Comparison of ENCODE assay signal across 8 cellular contexts in the genomic region with DNA sequence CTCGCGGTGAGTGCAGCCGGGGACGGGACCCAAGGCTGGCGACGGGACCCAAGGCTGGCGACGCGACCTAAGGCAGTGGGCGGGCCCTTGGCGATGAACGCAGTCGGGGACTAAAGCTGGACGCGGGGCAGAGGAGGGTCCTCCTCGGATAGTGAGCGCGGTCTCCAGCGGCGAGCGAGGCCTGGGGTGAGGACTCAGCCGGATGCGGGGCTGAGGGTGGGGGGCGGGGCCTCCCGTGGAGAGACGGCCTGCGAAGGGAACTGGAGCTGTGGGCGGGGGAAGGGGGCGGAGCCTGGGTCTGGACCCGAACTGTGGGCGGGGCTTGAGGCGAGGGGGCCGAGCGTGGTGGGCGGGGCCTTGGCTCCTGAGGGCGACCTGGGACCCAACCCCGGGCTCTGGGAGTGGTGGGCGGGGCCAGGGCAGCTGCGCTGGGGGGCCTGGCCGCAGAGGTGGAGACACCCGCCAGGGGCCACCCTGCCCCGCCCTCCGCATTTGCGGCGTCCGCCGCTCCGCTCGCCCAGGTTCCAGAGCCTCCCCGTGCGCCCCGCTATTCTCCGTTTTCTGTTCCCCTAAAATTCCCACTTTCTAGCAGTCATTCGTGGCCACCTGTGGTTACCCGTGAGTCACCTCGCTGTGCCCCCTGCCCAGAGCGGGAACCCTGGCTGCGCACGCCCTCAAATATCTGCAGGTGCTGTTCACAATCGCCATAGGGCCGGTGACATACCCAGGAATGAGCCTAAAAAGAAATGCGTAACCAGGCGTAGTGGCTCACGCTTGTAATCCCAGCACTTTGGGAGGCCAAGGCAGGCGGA. TPM values are rescaled to one million over a fixed set of nuclear protein-coding genes. Genes with fewer than 3 reads are reported as not detected.
A peak's percentile ranks its signal among the peaks of the same experiment; 100 is the strongest.
DNase-seq lines count a peak whose midpoint lies in the region; ATAC-seq, FAIRE-seq and TF ChIP-seq lines count a peak whose summit lies in the region.

No MANE protein-coding gene starts in this region.

- H3K36me3 ChIP-seq in SU-DHL-6 (ENCODE audit: low read length), result no peaks in the 10 kb centered on the region
- H3K36me3 ChIP-seq in pancreas, result no peaks in the 10 kb centered on the region
- H3K36me3 ChIP-seq in thyroid gland, result no peaks in the 10 kb centered on the region

- H3F3A ChIP-seq in SU-DHL-6 (ENCODE audit: insufficient read depth), result no peaks in the 10 kb centered on the region

- peak overlapping the region; percentile 70 for H2AFZ ChIP-seq in SU-DHL-6 (ENCODE audit: low read depth, low read length, severe bottlenecking)

- peak overlapping the region; percentile 81 for H3K4me2 ChIP-seq in SU-DHL-6 (ENCODE audit: low read depth, low read length, poor library complexity, severe bottlenecking)

- TF ChIP-seq POLR2A in thyroid gland (IDR thresholded peaks at IDR 0.05), result peak in 1 of 2 donors; percentile 38

- peak overlapping the region; percentile 83 for H3K4me3 Mint-ChIP-seq in activated naive CD8-positive, alpha-beta T cell treated with anti-CD3 and anti-CD28 coated beads, Interleukin-2, amount 50 U/mL, for 24 hours

- H3K36me3 Mint-ChIP-seq in activated naive CD8-positive, alpha-beta T cell treated with anti-CD3 and anti-CD28 coated beads, Interleukin-2, amount 50 U/mL, for 24 hours (ENCODE audit: low read depth), result peaks cover 3% of the 10 kb centered on the region

- peak; percentile 77 for DNase-seq in GM12864 (ENCODE audit: low read depth)
- DNase-seq in NCI-H128 (lab: John Stamatoyannopoulos, UW; ENCODE audit: unreplicated experiment), result peak; percentile 95
- peak; percentile 100 for DNase-seq in activated naive CD8-positive, alpha-beta T cell treated with anti-CD3 and anti-CD28 coated beads, Interleukin-2, amount 50 U/mL, for 24 hours
- DNase-seq in Right ventricle myocardium superior, result peak; percentile 99
- DNase-seq in pancreas, result peak; percentile 98 to 100 (median 99)
- DNase-seq in thyroid gland, result peak; percentile 99 to 100

- no peak for FAIRE-seq in pancreas (lab: Jason Lieb, UNC)

- ATAC-seq in HG02678 (IDR thresholded peaks at IDR 0.05; ENCODE audit: unreplicated experiment) (peak; percentile 56), Right ventricle myocardium superior (ENCODE audit: poor library complexity) (peak; percentile 96), pancreas (peak; percentile 88 to 97 (median 92))
- ATAC-seq in activated naive CD8-positive, alpha-beta T cell treated with anti-CD3 and anti-CD28 coated beads, Interleukin-2, amount 50 U/mL, for 24 hours, result peak; percentile 81

- no peaks in the 10 kb centered on the region for H3K9me3 Mint-ChIP-seq in activated naive CD8-positive, alpha-beta T cell treated with anti-CD3 and anti-CD28 coated beads, Interleukin-2, amount 50 U/mL, for 24 hours

- H3K9me3 ChIP-seq in SU-DHL-6 (ENCODE audit: insufficient read depth, low read length), result no peaks in the 10 kb centered on the region
- no peaks in the 10 kb centered on the region for H3K9me3 ChIP-seq in pancreas
- no peaks in the 10 kb centered on the region for H3K9me3 ChIP-seq in thyroid gland

- H3K27ac ChIP-seq in SU-DHL-6 (ENCODE audit: low read depth, low read length), result no peak overlapping the region; the same call in 1 of the 2 replicates
- peak overlapping the region; percentile 79 to 96 (median 92) for H3K27ac ChIP-seq in pancreas
- peak overlapping the region; percentile 81 to 96 (median 96) for H3K27ac ChIP-seq in thyroid gland

- TF ChIP-seq CTCF in GM12864 (IDR thresholded peaks at IDR 0.05; ENCODE audit: low read depth, low read length, missing control alignments) (no peak), SU-DHL-6 (IDR thresholded peaks at IDR 0.05; ENCODE audit: insufficient read depth, low read length, poor library complexity, severe bottlenecking) (no peak), pancreas (IDR thresholded peaks at IDR 0.05) (no peak), thyroid gland (IDR thresholded peaks at IDR 0.05) (no peak)

- H3K27me3 ChIP-seq in SU-DHL-6 (ENCODE audit: low read length) (no peaks in the 10 kb centered on the region), pancreas (no peaks in the 10 kb centered on the region), thyroid gland (no peaks in the 10 kb centered on the region)

- H3K27ac Mint-ChIP-seq in activated naive CD8-positive, alpha-beta T cell treated with anti-CD3 and anti-CD28 coated beads, Interleukin-2, amount 50 U/mL, for 24 hours, result peak overlapping the region; percentile 86

- intact Hi-C loops in Right ventricle myocardium superior (cut with DNase I), result no loop called here
- intact Hi-C loops in pancreas (cut with DNase I), result no loop called here
- intact Hi-C loops in thyroid gland (cut with DNase I), result no loop called here

- H3K4me3 ChIP-seq in GM12864 (ENCODE audit: low read depth, low read length) (peak overlapping the region; percentile 93), SU-DHL-6 (ENCODE audit: insufficient read depth, low read length, poor library complexity, severe bottlenecking) (peak overlapping the region; percentile 58), pancreas (peak overlapping the region; percentile 64 to 81 (median 78)), thyroid gland (replicated peaks in 1 of 3) (peak overlapping the region; percentile 61 to 73 (median 72))

- WGBS in pancreas, 2 donors, result 3 to 4% methylated on average over 51 to 64 of the region's 65 CpGs
- 5 to 16% methylated on average over 14 to 19 of the region's 65 CpGs for whole genome bisulfite sequencing in thyroid gland, 2 donors

- no peaks in the 10 kb centered on the region for H3K79me2 ChIP-seq in SU-DHL-6 (ENCODE audit: insufficient read depth, low read length)

- H4K20me1 ChIP-seq in SU-DHL-6 (ENCODE audit: low read depth, low read length), result no peaks in the 10 kb centered on the region

- H3K4me1 ChIP-seq in pancreas (peaks cover 8 to 10% (median 9%) of the 10 kb centered on the region in 3 donors), thyroid gland (peaks cover 7 to 11% of the 10 kb centered on the region in 2 donors)

- H3K4me1 Mint-ChIP-seq in activated naive CD8-positive, alpha-beta T cell treated with anti-CD3 and anti-CD28 coated beads, Interleukin-2, amount 50 U/mL, for 24 hours, result peaks cover 34% of the 10 kb centered on the region

- peak overlapping the region; percentile 49 for H3K9ac ChIP-seq in SU-DHL-6 (ENCODE audit: low read length)

- no peaks in the 10 kb centered on the region for H3K9me2 ChIP-seq in SU-DHL-6 (replicated peaks; ENCODE audit: insufficient read depth, low read length)

- no peaks in the 10 kb centered on the region for H3K27me3 Mint-ChIP-seq in activated naive CD8-positive, alpha-beta T cell treated with anti-CD3 and anti-CD28 coated beads, Interleukin-2, amount 50 U/mL, for 24 hours

RNA-seq across cellular contexts. Expression of a gene that starts 0.5 kb away (rescaled TPM):
- total RNA-seq in Right ventricle myocardium superior (17.5 TPM), pancreas (10 to 100 TPM; 13.6 to 25.4 (median 19.3) TPM), thyroid gland (10 to 100 TPM; 44.5 to 99.6 (median 56.2) TPM)
- polyA plus RNA-seq in pancreas, result 10 to 100 TPM; 34.5 to 50.2 TPM

RNA-seq across cellular contexts. Expression of a gene that starts 13.2 kb away (rescaled TPM):
- total RNA-seq in Right ventricle myocardium superior (66.8 TPM), pancreas (10 to 100 TPM; 36.9 to 63.6 (median 46.2) TPM), thyroid gland (10 to 100 TPM; 54.6 to 85.2 (median 72.1) TPM)
- 100 to 1,000 TPM in 1 of 2 donors, 10 to 100 TPM in 1; 77.7 to 128 TPM for polyA plus RNA-seq in pancreas

RNA-seq across cellular contexts. Expression of a gene that starts 53.0 kb away (rescaled TPM):
- 45.5 TPM for total RNA-seq in Right ventricle myocardium superior
- total RNA-seq in pancreas, result 10 to 100 TPM in 1 of 6 donors, 1 to 10 TPM in 5; 4.3 to 12.5 (median 6.7) TPM
- 10 to 100 TPM; 20.1 to 44.5 TPM for polyA plus RNA-seq in pancreas
- 10 to 100 TPM; 35.9 to 58.2 (median 44.2) TPM for total RNA-seq in thyroid gland
